Comparison of ENCODE assay signal across 1 cellular context in the genomic region with DNA sequence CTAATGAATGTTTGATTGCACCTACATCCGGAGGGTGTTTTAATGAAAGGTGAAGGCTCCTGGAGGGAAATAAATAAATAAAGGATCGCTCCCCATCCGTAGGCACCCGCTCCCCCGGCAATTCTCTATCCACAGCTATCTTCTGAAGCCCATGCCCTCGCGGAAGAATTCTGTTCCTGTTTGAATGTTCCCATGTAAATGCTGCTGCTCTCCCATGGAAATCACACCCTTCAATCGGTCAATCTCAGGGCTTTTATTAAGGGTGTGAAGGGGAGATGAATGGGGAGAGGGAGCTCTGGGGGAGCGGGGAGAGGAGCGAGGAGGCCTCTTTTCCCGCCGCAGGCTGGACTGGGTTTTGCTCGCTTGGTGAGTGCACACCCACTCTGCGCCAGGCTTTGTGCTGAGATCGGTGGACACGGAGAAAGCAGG.
TF ChIP-seq lines count a peak whose summit lies in the region.

No MANE protein-coding gene starts in this region.

TF ChIP-seq in SK-N-SH, 30 proteins besides CTCF, POLR2A, EP300 and RAD21 (continued from another document):
- TF ChIP-seq, protein P1, sequence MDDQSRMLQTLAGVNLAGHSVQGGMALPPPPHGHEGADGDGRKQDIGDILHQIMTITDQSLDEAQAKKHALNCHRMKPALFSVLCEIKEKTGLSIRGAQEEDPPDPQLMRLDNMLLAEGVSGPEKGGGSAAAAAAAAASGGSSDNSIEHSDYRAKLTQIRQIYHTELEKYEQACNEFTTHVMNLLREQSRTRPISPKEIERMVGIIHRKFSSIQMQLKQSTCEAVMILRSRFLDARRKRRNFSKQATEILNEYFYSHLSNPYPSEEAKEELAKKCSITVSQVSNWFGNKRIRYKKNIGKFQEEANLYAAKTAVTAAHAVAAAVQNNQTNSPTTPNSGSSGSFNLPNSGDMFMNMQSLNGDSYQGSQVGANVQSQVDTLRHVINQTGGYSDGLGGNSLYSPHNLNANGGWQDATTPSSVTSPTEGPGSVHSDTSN (IDR thresholded peaks at IDR 0.05), result no peak
- TF ChIP-seq, protein P2, sequence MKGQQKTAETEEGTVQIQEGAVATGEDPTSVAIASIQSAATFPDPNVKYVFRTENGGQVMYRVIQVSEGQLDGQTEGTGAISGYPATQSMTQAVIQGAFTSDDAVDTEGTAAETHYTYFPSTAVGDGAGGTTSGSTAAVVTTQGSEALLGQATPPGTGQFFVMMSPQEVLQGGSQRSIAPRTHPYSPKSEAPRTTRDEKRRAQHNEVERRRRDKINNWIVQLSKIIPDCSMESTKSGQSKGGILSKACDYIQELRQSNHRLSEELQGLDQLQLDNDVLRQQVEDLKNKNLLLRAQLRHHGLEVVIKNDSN (IDR thresholded peaks at IDR 0.05; ENCODE audit: borderline replicate concordance, low read depth), result no peak
- TF ChIP-seq GABPA (IDR thresholded peaks at IDR 0.05; ENCODE audit: low read depth) (no peak), TEAD4 (IDR thresholded peaks at IDR 0.05; ENCODE audit: borderline replicate concordance, insufficient read depth) (no peak), CHD2 (IDR thresholded peaks at IDR 0.05; ENCODE audit: low read length, partially characterized antibody) (no peak), RXRA (IDR thresholded peaks at IDR 0.05; ENCODE audit: borderline replicate concordance, low read depth) (no peak), TCF12 (IDR thresholded peaks at IDR 0.05) (no peak), JUND (IDR thresholded peaks at IDR 0.05) (no peak), NRF1 (IDR thresholded peaks at IDR 0.05; ENCODE audit: low read depth, low read length) (no peak), POLR2AphosphoS5 (IDR thresholded peaks at IDR 0.05; ENCODE audit: low read depth, low read length) (no peak), NFIC (IDR thresholded peaks at IDR 0.05; ENCODE audit: borderline replicate concordance) (no peak), MXI1 (IDR thresholded peaks at IDR 0.05; ENCODE audit: low read depth, low read length) (no peak), GATA2 (CRISPR knock-in tag; IDR thresholded peaks at IDR 0.05) (no peak), FOSL2 (IDR thresholded peaks at IDR 0.05; ENCODE audit: borderline replicate concordance, low read depth) (no peak)
- TF ChIP-seq, protein P3, sequence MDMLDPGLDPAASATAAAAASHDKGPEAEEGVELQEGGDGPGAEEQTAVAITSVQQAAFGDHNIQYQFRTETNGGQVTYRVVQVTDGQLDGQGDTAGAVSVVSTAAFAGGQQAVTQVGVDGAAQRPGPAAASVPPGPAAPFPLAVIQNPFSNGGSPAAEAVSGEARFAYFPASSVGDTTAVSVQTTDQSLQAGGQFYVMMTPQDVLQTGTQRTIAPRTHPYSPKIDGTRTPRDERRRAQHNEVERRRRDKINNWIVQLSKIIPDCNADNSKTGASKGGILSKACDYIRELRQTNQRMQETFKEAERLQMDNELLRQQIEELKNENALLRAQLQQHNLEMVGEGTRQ (IDR thresholded peaks at IDR 0.05; ENCODE audit: borderline replicate concordance, low read depth, low read length), result no peak
